29 cellular contexts compared by ENCODE assay signal in genomic region chr16:6274366-6274765, GRCh38.
"Had no signal": no experiment of that assay in that cellular context is flagged by ENCODE, and none has a peak within 500 bp of the region (broad histone marks: within the 10 kb centered on the region; RNA-seq: fewer than 3 reads in every experiment).

No MANE protein-coding gene starts in this region.

- H3K36me3 ChIP-seq: adrenal gland, esophagus muscularis mucosa, gastroesophageal sphincter, heart right ventricle, WERI-Rb-1 had no signal

- H3K9me3 ChIP-seq: adrenal gland, esophagus muscularis mucosa, gastroesophageal sphincter had no signal

- H3K4me1 ChIP-seq: adrenal gland, esophagus muscularis mucosa, gastroesophageal sphincter, heart right ventricle had no signal

- H3K27ac ChIP-seq: adrenal gland, esophagus muscularis mucosa, gastroesophageal sphincter, heart right ventricle, WERI-Rb-1 had no signal

- H3K27me3 ChIP-seq: adrenal gland, esophagus muscularis mucosa, gastroesophageal sphincter, heart right ventricle had no signal

- FAIRE-seq: bronchial epithelial cell, colon had no signal

- H3K4me3 ChIP-seq: adrenal gland, esophagus muscularis mucosa, gastroesophageal sphincter, heart right ventricle had no signal

- DNase-seq: activated B cell treated with CpG ODN at 0.5 μM for 24 hours; activated CD4-positive, alpha-beta memory T cell treated with anti-CD3 and anti-CD28 coated beads for 36 hours; activated CD4-positive, alpha-beta T cell treated with anti-CD3 and anti-CD28 coated beads for 36 hours; activated CD4-positive, alpha-beta T cell treated with anti-CD3 and anti-CD28 coated beads, Interleukin-2, amount 10 ng/mL, durations not matched to agents 24 days and 14 days; activated CD8-positive, alpha-beta memory T cell treated with anti-CD3 and anti-CD28 coated beads, Interleukin-2, amount 10 ng/mL, durations not matched to agents 7 days and 5 days; activated CD8-positive, alpha-beta memory T cell treated with anti-CD3 and anti-CD28 coated beads, Interleukin-2, amount 50 U/mL, for 4 hours; activated CD8-positive, alpha-beta T cell treated with anti-CD3 and anti-CD28 coated beads, Interleukin-2, amount 10 ng/mL, durations not matched to agents 7 days and 5 days; activated effector memory CD4-positive, alpha-beta T cell treated with anti-CD3 and anti-CD28 coated beads, Interleukin-2, amount 50 U/mL, for 16 hours; activated naive CD4-positive, alpha-beta T cell treated with anti-CD3 and anti-CD28 coated beads for 36 hours; activated naive CD8-positive, alpha-beta T cell treated with anti-CD3 and anti-CD28 coated beads for 36 hours; activated naive CD8-positive, alpha-beta T cell treated with anti-CD3 and anti-CD28 coated beads, Interleukin-2, amount 50 U/mL, for 24 hours; activated T-cell treated with anti-CD3 and anti-CD28 coated beads, Interleukin-2, amount 50 U/mL, for 1 hour; activated T-cell treated with anti-CD3 and anti-CD28 coated beads, Interleukin-2, amount 50 U/mL, for 48 hours; adrenal gland; amygdala; aorta; effector memory CD4-positive, alpha-beta T cell; endodermal cell; erythroblast; foreskin melanocyte; heart right ventricle; T-helper 1 cell; T-helper 17 cell; T1000; WERI-Rb-1 had no signal
